In the genomic region with DNA sequence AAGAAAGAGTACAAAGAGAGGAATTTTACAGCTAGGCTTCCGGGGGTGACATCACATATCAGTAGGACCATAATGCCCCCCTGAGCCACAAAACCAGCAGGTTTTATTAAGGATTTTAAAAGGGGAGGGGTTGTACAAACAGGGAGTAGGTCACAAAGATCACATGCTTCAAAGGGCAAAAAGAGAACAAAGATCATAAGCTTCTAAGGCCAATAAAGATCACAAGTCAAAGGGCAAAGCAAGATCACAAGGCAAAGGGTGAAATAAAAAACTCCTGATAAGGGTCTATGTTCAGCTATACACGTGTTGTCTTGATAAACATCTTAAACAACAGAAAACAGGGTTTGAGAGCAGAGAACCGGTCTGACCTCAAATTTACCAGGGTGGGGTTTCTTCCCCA, we compare ENCODE assay signal across 1 cellular context.
TF ChIP-seq lines count a peak whose summit lies in the region.
"Not testable (repeated sequence)": the region's sequence is repeated elsewhere in the genome, so short reads cannot be mapped to it uniquely, and the experiment has no call there.

No MANE protein-coding gene starts in this region.

TF ChIP-seq in HepG2, 621 proteins besides CTCF, POLR2A, EP300 and RAD21 (continued from another document):
- TF ChIP-seq, protein P1, sequence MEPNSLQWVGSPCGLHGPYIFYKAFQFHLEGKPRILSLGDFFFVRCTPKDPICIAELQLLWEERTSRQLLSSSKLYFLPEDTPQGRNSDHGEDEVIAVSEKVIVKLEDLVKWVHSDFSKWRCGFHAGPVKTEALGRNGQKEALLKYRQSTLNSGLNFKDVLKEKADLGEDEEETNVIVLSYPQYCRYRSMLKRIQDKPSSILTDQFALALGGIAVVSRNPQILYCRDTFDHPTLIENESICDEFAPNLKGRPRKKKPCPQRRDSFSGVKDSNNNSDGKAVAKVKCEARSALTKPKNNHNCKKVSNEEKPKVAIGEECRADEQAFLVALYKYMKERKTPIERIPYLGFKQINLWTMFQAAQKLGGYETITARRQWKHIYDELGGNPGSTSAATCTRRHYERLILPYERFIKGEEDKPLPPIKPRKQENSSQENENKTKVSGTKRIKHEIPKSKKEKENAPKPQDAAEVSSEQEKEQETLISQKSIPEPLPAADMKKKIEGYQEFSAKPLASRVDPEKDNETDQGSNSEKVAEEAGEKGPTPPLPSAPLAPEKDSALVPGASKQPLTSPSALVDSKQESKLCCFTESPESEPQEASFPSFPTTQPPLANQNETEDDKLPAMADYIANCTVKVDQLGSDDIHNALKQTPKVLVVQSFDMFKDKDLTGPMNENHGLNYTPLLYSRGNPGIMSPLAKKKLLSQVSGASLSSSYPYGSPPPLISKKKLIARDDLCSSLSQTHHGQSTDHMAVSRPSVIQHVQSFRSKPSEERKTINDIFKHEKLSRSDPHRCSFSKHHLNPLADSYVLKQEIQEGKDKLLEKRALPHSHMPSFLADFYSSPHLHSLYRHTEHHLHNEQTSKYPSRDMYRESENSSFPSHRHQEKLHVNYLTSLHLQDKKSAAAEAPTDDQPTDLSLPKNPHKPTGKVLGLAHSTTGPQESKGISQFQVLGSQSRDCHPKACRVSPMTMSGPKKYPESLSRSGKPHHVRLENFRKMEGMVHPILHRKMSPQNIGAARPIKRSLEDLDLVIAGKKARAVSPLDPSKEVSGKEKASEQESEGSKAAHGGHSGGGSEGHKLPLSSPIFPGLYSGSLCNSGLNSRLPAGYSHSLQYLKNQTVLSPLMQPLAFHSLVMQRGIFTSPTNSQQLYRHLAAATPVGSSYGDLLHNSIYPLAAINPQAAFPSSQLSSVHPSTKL (CRISPR knock-in tag; IDR thresholded peaks at IDR 0.05) = peak; percentile 12; the same call in 1 of the 2 replicates
- TF ChIP-seq PAXIP1 (CRISPR knock-in tag; conservative IDR thresholded peaks at IDR 0.05) = peak; percentile 60
- TF ChIP-seq TCF7 (IDR thresholded peaks at IDR 0.05; ENCODE audit: low read depth) = peak; percentile 72
- not testable (repeated sequence) for TF ChIP-seq FOXP1 (IDR thresholded peaks at IDR 0.05); HNF4G (CRISPR knock-in tag; IDR thresholded peaks at IDR 0.05; ENCODE audit: borderline replicate concordance, low read depth); SOX13 (IDR thresholded peaks at IDR 0.05)
- TF ChIP-seq FOXP1 (CRISPR knock-in tag; IDR thresholded peaks at IDR 0.05) = peak; percentile 31; the same call in 1 of the 2 replicates
- peak; percentile 57 for TF ChIP-seq HNF4G (IDR thresholded peaks at IDR 0.05; ENCODE audit: borderline replicate concordance, low read depth, low read length)
- peak; percentile 85 for TF ChIP-seq NR2F2 (IDR thresholded peaks at IDR 0.05; ENCODE audit: borderline replicate concordance, low read depth)
- TF ChIP-seq NR2F1 (CRISPR knock-in tag; IDR thresholded peaks at IDR 0.05) = peak; percentile 37 to 88; a peak in 3 of 4 replicates
- TF ChIP-seq PPARG (CRISPR knock-in tag; conservative IDR thresholded peaks at IDR 0.05) = peak; percentile 56; the same call in 1 of the 2 replicates
- TF ChIP-seq HNF4A (CRISPR knock-in tag; IDR thresholded peaks at IDR 0.05) = peak; percentile 79
- peak; percentile 49; the same call in 1 of the 2 replicates for TF ChIP-seq PATZ1 (CRISPR knock-in tag; IDR thresholded peaks at IDR 0.05)
- peak; percentile 77 for TF ChIP-seq NR2F6 (IDR thresholded peaks at IDR 0.05)
- 0 out of 2 replicates have a peak, but pooled peaks have one; percentile 33 for TF ChIP-seq NR2F6 (CRISPR knock-in tag; IDR thresholded peaks at IDR 0.05)
- 0 out of 2 replicates have a peak, but pooled peaks have one; percentile 21 for TF ChIP-seq ISL2 (CRISPR knock-in tag; IDR thresholded peaks at IDR 0.05)
- 0 out of 4 replicates have a peak, but pooled peaks of 1 of the 2 experiments have one; percentile 31 for TF ChIP-seq SOX13 (CRISPR knock-in tag; conservative IDR thresholded peaks at IDR 0.05 in 1 of 2, IDR thresholded peaks at IDR 0.05 in 1 of 2)
- peak; percentile 47 for TF ChIP-seq RARA (CRISPR knock-in tag; IDR thresholded peaks at IDR 0.05)
